22 cellular contexts compared by ENCODE assay signal in the genomic region with DNA sequence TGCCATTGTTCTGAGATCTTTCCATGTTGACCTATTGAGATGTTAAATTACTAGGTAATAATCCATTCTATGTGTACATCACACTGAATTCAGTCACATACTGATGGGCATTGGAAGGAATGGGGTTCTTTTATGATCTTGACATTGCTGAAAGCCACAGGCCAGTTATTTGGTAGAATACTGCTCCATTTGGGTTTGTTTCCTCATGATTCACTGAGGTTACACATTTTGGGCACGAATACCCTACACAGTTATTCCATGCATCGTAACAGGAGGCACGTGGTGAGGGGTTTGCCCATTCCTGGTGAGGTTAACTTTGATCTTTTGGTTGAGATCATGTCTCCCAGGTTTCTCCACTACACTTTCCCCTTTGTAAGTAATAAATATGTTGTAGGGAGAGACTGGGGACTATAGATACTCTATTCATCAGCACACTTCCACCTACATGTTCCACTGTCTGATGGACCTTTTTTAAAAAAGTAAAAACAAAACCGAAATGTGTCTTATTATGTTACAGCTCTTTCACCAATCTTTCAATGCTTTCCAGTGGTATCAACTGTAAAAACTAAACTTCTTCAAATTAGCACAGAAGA. TPM values are rescaled to one million over a fixed set of nuclear protein-coding genes. Genes with fewer than 3 reads are reported as not detected.
A peak's percentile ranks its signal among the peaks of the same experiment; 100 is the strongest.
DNase-seq lines count a peak whose midpoint lies in the region; ATAC-seq and TF ChIP-seq lines count a peak whose summit lies in the region.
"Had no signal": no experiment of that assay in that cellular context is flagged by ENCODE, and none has a peak within 500 bp of the region (broad histone marks: within the 10 kb centered on the region; RNA-seq: fewer than 3 reads in every experiment).

No MANE protein-coding gene starts in this region.

- no peaks in the 10 kb centered on the region for H3K36me3 Mint-ChIP-seq in activated CD4-positive, alpha-beta T cell treated with anti-CD3 and anti-CD28 coated beads for 36 hours (ENCODE audit: low read depth)
- H3K36me3 Mint-ChIP-seq: activated naive CD8-positive, alpha-beta T cell treated with anti-CD3 and anti-CD28 coated beads, Interleukin-2, amount 10 ng/mL, durations not matched to agents 7 days and 5 days had no signal

- POLR2A ChIA-PET in activated CD4-positive, alpha-beta T cell treated with anti-CD3 and anti-CD28 coated beads for 36 hours (lab: Charles Lee): no interaction called here

- peaks cover 12% of the 10 kb centered on the region for H3K4me1 Mint-ChIP-seq in activated CD4-positive, alpha-beta T cell treated with anti-CD3 and anti-CD28 coated beads for 36 hours

- peaks cover 6% of the 10 kb centered on the region for H3K27me3 Mint-ChIP-seq in activated CD4-positive, alpha-beta T cell treated with anti-CD3 and anti-CD28 coated beads for 36 hours

- peak; percentile 56 for ATAC-seq in activated CD4-positive, alpha-beta T cell treated with anti-CD3 and anti-CD28 coated beads for 36 hours
- ATAC-seq: activated T-cell treated with anti-CD3 and anti-CD28 coated beads, Interleukin-2, amount 50 U/mL, for 4 hours had no signal

- H3K4me3 ChIP-seq in AG10803 (ENCODE audit: low read length): no peak overlapping the region
- no peak overlapping the region for H3K4me3 ChIP-seq in fibroblast of mammary gland (ENCODE audit: control insufficient read depth, low read depth, low read length)
- H3K4me3 ChIP-seq: BLaER1, HAP-1, lung, suprapubic skin, uterus had no signal

- peak; percentile 16 for DNase-seq in activated CD4-positive, alpha-beta T cell treated with anti-CD3 and anti-CD28 coated beads for 36 hours
- DNase-seq in activated CD4-positive, alpha-beta T cell treated with anti-CD3 and anti-CD28 coated beads, Interleukin-2, amount 50 U/mL, for 1 hour: no peak
- peak; percentile 52 for DNase-seq in AG10803 (ENCODE audit: low read depth)
- DNase-seq in RPMI7951 (ENCODE audit: low read depth): peak; percentile 34
- peak; percentile 29 for DNase-seq in fibroblast of mammary gland (ENCODE audit: low read depth)
- DNase-seq in germinal center (ENCODE audit: low spot score): no peak
- DNase-seq in kidney glomerular epithelial cell (lab: John Stamatoyannopoulos, UW): no peak
- DNase-seq in epidermal melanocyte (ENCODE audit: insufficient read length, low spot score): no peak
- DNase-seq: activated naive CD8-positive, alpha-beta T cell treated with anti-CD3 and anti-CD28 coated beads, Interleukin-2, amount 10 ng/mL, durations not matched to agents 7 days and 5 days; activated T-cell treated with anti-CD3 and anti-CD28 coated beads, Interleukin-2, amount 50 U/mL, for 4 hours; cortex of kidney; hippocampal formation; NCI-H1436 treated with DMSO at 0.1 percent for 48 hours; NCI-H524 treated with DMSO at 0.1 percent for 48 hours; small intestine; uterus had no signal

- H3K4me3 Mint-ChIP-seq in activated CD4-positive, alpha-beta T cell treated with anti-CD3 and anti-CD28 coated beads for 36 hours: no peak overlapping the region
- H3K4me3 Mint-ChIP-seq: activated naive CD8-positive, alpha-beta T cell treated with anti-CD3 and anti-CD28 coated beads, Interleukin-2, amount 10 ng/mL, durations not matched to agents 7 days and 5 days; activated T-cell treated with anti-CD3 and anti-CD28 coated beads, Interleukin-2, amount 50 U/mL, for 4 hours had no signal

- CTCF ChIA-PET in activated CD4-positive, alpha-beta T cell treated with anti-CD3 and anti-CD28 coated beads for 36 hours (lab: Charles Lee): interaction anchor here (0.7 to 1.4 kb wide), 6 partner anchors 32 to 251 kb away, joined by 3 to 6 read pairs (median 3); no protein-coding TSS in a partner anchor

- no peaks in the 10 kb centered on the region for H3K9me3 Mint-ChIP-seq in activated CD4-positive, alpha-beta T cell treated with anti-CD3 and anti-CD28 coated beads for 36 hours (ENCODE audit: low read depth)
- H3K9me3 Mint-ChIP-seq: activated naive CD8-positive, alpha-beta T cell treated with anti-CD3 and anti-CD28 coated beads, Interleukin-2, amount 10 ng/mL, durations not matched to agents 7 days and 5 days; activated T-cell treated with anti-CD3 and anti-CD28 coated beads, Interleukin-2, amount 50 U/mL, for 4 hours had no signal

- TF ChIP-seq CTCF in AG10803 (conservative IDR thresholded peaks at IDR 0.05; ENCODE audit: low read length): no peak
- TF ChIP-seq CTCF in fibroblast of mammary gland (conservative IDR thresholded peaks at IDR 0.05; ENCODE audit: control insufficient read depth, insufficient read depth, low read depth, low read length): no peak

- intact Hi-C loops in activated CD4-positive, alpha-beta T cell treated with anti-CD3 and anti-CD28 coated beads for 36 hours (cut with DNase I, micrococcal nuclease): no loop called here

- peak overlapping the region; percentile 12 for H3K27ac Mint-ChIP-seq in activated CD4-positive, alpha-beta T cell treated with anti-CD3 and anti-CD28 coated beads for 36 hours
- H3K27ac Mint-ChIP-seq: activated naive CD8-positive, alpha-beta T cell treated with anti-CD3 and anti-CD28 coated beads, Interleukin-2, amount 10 ng/mL, durations not matched to agents 7 days and 5 days had no signal

RNA-seq across cellular contexts. Expression of a gene that starts 12.0 kb away (rescaled TPM):
- total RNA-seq in activated CD4-positive, alpha-beta T cell treated with anti-CD3 and anti-CD28 coated beads for 36 hours: not detected
- 0.10 TPM in 1 of 2 replicates, not detected in the other for total RNA-seq in RPMI7951 (2014; rRNA removed; shearing (Covaris generic))
- total RNA-seq: A172; activated naive CD8-positive, alpha-beta T cell treated with anti-CD3 and anti-CD28 coated beads, Interleukin-2, amount 10 ng/mL, durations not matched to agents 7 days and 5 days; pulmonary artery endothelial cell had no signal

RNA-seq across cellular contexts. Expression of a gene that starts 36.7 kb away (rescaled TPM):
- total RNA-seq in activated CD4-positive, alpha-beta T cell treated with anti-CD3 and anti-CD28 coated beads for 36 hours: not detected
- not detected in 2 replicates for total RNA-seq in RPMI7951 (2014; rRNA removed; shearing (Covaris generic))
- total RNA-seq: A172; activated T-cell treated with anti-CD3 and anti-CD28 coated beads, Interleukin-2, amount 50 U/mL, for 4 hours; pulmonary artery endothelial cell had no signal

RNA-seq across cellular contexts. Expression of a gene that starts 44.4 kb away (rescaled TPM):
- not detected for total RNA-seq in activated CD4-positive, alpha-beta T cell treated with anti-CD3 and anti-CD28 coated beads for 36 hours
- not detected in 2 replicates for total RNA-seq in RPMI7951 (2014; rRNA removed; shearing (Covaris generic))
- total RNA-seq: A172; activated naive CD8-positive, alpha-beta T cell treated with anti-CD3 and anti-CD28 coated beads, Interleukin-2, amount 10 ng/mL, durations not matched to agents 7 days and 5 days; activated T-cell treated with anti-CD3 and anti-CD28 coated beads, Interleukin-2, amount 50 U/mL, for 4 hours; pulmonary artery endothelial cell; suprapubic skin; uterus had no signal

RNA-seq across cellular contexts. Expression of a gene that starts 44.7 kb away (rescaled TPM):
- 10 to 100 TPM; 68.5 to 71.3 TPM for total RNA-seq in activated CD4-positive, alpha-beta T cell treated with anti-CD3 and anti-CD28 coated beads for 36 hours
- total RNA-seq in RPMI7951 (2014; rRNA removed; shearing (Covaris generic)): 25.7 and 29.4 TPM in 2 replicates

Comparison
In these comparisons a context has a peak if more than half of its experiments do, and no peak if none do; other contexts are left out.
1. DNase-seq: peak in activated CD4-positive, alpha-beta T cell treated with anti-CD3 and anti-CD28 coated beads for 36 hours (single experiment), AG10803 (single experiment), RPMI7951 (single experiment) and fibroblast of mammary gland (single experiment); none in activated CD4-positive, alpha-beta T cell treated with anti-CD3 and anti-CD28 coated beads, Interleukin-2, amount 50 U/mL, for 1 hour (single experiment), germinal center (single experiment), kidney glomerular epithelial cell (single experiment) and epidermal melanocyte (single experiment).